In the genomic region with DNA sequence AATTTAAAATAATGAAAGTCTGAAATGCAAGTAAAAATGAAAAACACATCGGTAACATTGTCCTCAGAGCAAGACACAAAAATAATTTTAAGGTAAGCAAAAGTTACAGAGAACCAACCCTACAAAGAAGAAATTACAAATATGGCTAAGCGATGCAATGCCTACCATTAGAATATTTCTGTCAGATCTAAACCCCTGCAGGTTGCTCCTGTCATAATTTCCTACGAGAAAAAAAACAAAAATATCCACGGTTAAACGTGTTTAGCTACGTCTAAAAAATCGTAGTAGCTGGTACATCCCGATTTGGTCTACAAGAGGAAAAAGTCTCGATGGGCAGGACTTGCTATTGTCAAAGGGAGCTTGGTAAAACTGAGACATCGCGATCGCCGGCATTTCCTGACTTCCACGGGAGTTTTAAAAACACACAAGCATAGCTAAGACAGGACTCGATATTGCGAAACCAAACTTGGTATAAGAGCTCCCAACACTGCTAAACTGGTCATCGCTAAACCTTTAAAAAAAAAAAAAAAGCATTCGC, we compare ENCODE assay signal across 9 cellular contexts. TPM values are rescaled to one million over a fixed set of nuclear protein-coding genes. Genes with fewer than 3 reads are reported as not detected.
DNase-seq lines count a peak whose midpoint lies in the region; ATAC-seq, FAIRE-seq and TF ChIP-seq lines count a peak whose summit lies in the region.
"Had no signal": no experiment of that assay in that cellular context is flagged by ENCODE, and none has a peak within 500 bp of the region (broad histone marks: within the 10 kb centered on the region; RNA-seq: fewer than 3 reads in every experiment).

No MANE protein-coding gene starts in this region.

- peaks cover 34% of the 10 kb centered on the region for H3K4me1 ChIP-seq in OCI-LY7 (ENCODE audit: insufficient read depth, low read length, poor library complexity, severe bottlenecking)
- peaks cover 6 to 39% of the 10 kb centered on the region in 2 experiments; a peak in 4 of 5 replicates for H3K4me1 ChIP-seq in K562 (replicated peaks in 1 of 2; ENCODE audit: control insufficient read depth in 2 of 2, insufficient read depth in 2 of 2, low read length in 2 of 2)
- H3K4me1 ChIP-seq in subcutaneous abdominal adipose tissue (ENCODE audit: control insufficient read depth in 5 of 5, insufficient read depth in 5 of 5, low read length in 5 of 5) = peaks cover 4 to 60% (median 49%) of the 10 kb centered on the region in 5 donors

- TF ChIP-seq CTCF in OCI-LY7 (conservative IDR thresholded peaks at IDR 0.05; ENCODE audit: low read length) = no peak
- TF ChIP-seq CTCF in K562 (IDR thresholded peaks at IDR 0.05 in 2 of 3, conservative IDR thresholded peaks at IDR 0.05 in 1 of 3; ENCODE audit: insufficient read depth in 2 of 3, low read depth in 1 of 3, low read length in 3 of 3) = no peak

- FAIRE-seq in K562 (lab: Jason Lieb, UNC) = no peak
- FAIRE-seq: A204.1 had no signal

- no peak for TF ChIP-seq RAD21 in K562 (CRISPR knock-in tag; conservative IDR thresholded peaks at IDR 0.05 in 1 of 2, IDR thresholded peaks at IDR 0.05 in 1 of 2)

- BruUV-seq in OCI-LY7 (replicated peaks; lab: Mats Ljungman, UMichigan) (TSS peak; percentile 70), K562 (replicated peaks; lab: Mats Ljungman, UMichigan) (TSS peak; percentile 32)

- no peak for ATAC-seq in K562
- ATAC-seq in GM18519 (IDR thresholded peaks at IDR 0.05; ENCODE audit: low FRiP score, unreplicated experiment) = no peak
- no peak for ATAC-seq in GM21528 (IDR thresholded peaks at IDR 0.05; ENCODE audit: low FRiP score, unreplicated experiment)

- no peaks in the 10 kb centered on the region for H3K9me1 ChIP-seq in K562 (ENCODE audit: control insufficient read depth, insufficient read depth, low read length)

- under 1% methylated on average over 18 of the region's 18 CpGs for WGBS in K562 (ENCODE audit: insufficient coverage, low coverage, missing lambda C conversion rate)

- in situ Hi-C loops in K562 (cut with MboI) = loop anchor here (5.0 kb wide), 1 partner anchor 134 kb away; no protein-coding TSS in a partner anchor

- H3K27ac ChIP-seq in OCI-LY7 (ENCODE audit: low read depth, low read length, poor library complexity, severe bottlenecking) (peak overlapping the region; percentile 95), K562 (ENCODE audit: extremely low read depth, low read depth, low read length) (peak overlapping the region; percentile 94), subcutaneous abdominal adipose tissue (ENCODE audit: low read depth, low read length) (peak overlapping the region; percentile 94)

- TF ChIP-seq EP300 in K562 (IDR thresholded peaks at IDR 0.05; ENCODE audit: low read length) = no peak

- TF ChIP-seq POLR2A in K562 (conservative IDR thresholded peaks at IDR 0.05) = no peak

- CTCF ChIA-PET in OCI-LY7 (lab: Charles Lee; ENCODE audit: unreplicated experiment) (interaction anchor here (0.8 to 1.3 kb wide), 8 partner anchors 9 to 443 kb away, joined by 3 to 7 read pairs (median 4); a partner anchor contains a TSS), K562 (lab: Yijun Ruan, JAX; ENCODE audit: low intra/inter-chr PET ratio) (interaction anchor here (0.9 to 3.1 kb wide), 12 partner anchors 23 to 349 kb away, joined by 3 to 20 read pairs (median 6); no protein-coding TSS in a partner anchor)

- H3K4me3 ChIP-seq in OCI-LY7 (ENCODE audit: low read depth, low read length, poor library complexity, severe bottlenecking) (peak overlapping the region; percentile 70), K562 (peak overlapping the region; percentile 49), subcutaneous abdominal adipose tissue (ENCODE audit: low read depth in 1 of 5, low read length in 5 of 5) (peak overlapping the region; percentile 78 to 94 (median 85))

- H4K20me1 ChIP-seq in OCI-LY7 (ENCODE audit: insufficient read depth, low read length) (no peaks in the 10 kb centered on the region), K562 (replicated peaks; ENCODE audit: control insufficient read depth, insufficient read depth, low read length) (no peaks in the 10 kb centered on the region)

- no peaks in the 10 kb centered on the region for H3K27me3 ChIP-seq in K562 (ENCODE audit: control insufficient read depth in 2 of 2, insufficient read depth in 2 of 2, low read length in 2 of 2)
- no peaks in the 10 kb centered on the region for H3K27me3 ChIP-seq in subcutaneous abdominal adipose tissue (ENCODE audit: control insufficient read depth in 5 of 5, insufficient read depth in 4 of 5, low read length in 5 of 5)

- H3K9me3 ChIP-seq in OCI-LY7 (ENCODE audit: low read length) (no peaks in the 10 kb centered on the region), K562 (replicated peaks; ENCODE audit: control insufficient read depth, insufficient read depth, low read depth, low read length) (no peaks in the 10 kb centered on the region; the same call in 1 of the 2 replicates), subcutaneous abdominal adipose tissue (ENCODE audit: control insufficient read depth in 5 of 5, low read length in 5 of 5) (no peaks in the 10 kb centered on the region)

- POLR2A ChIA-PET in OCI-LY7 (lab: Charles Lee) = interaction anchor here (0.6 to 3.2 kb wide), 22 partner anchors 10 to 447 kb away, joined by 3 to 55 read pairs (median 6); a partner anchor contains a TSS
- POLR2A ChIA-PET in K562 (lab: Yijun Ruan, JAX) = interaction anchor here (0.6 to 4.3 kb wide), 23 partner anchors 12 to 1976 kb away, joined by 3 to 38 read pairs (median 4); a partner anchor contains a TSS

- peak overlapping the region; percentile 88 to 96; a peak in 3 of 4 replicates for H3K9ac ChIP-seq in K562 (ENCODE audit: insufficient read depth in 1 of 2, low read depth in 2 of 2, low read length in 2 of 2)
- peak overlapping the region; percentile 53 to 88 (median 77) for H3K9ac ChIP-seq in subcutaneous abdominal adipose tissue (ENCODE audit: low read length in 5 of 5)

- H3K4me2 ChIP-seq in OCI-LY7 (ENCODE audit: low read length) (peak overlapping the region; percentile 95), K562 (ENCODE audit: insufficient read depth, low read length) (peak overlapping the region; percentile 91)

- no peaks in the 10 kb centered on the region for H3K36me3 ChIP-seq in OCI-LY7 (ENCODE audit: insufficient read depth, low read length)
- H3K36me3 ChIP-seq in K562 (ENCODE audit: control insufficient read depth, insufficient read depth, low read length) = peaks cover 13% of the 10 kb centered on the region; the same call in 2 of the 3 replicates
- H3K36me3 ChIP-seq in subcutaneous abdominal adipose tissue (ENCODE audit: control insufficient read depth in 5 of 5, insufficient read depth in 5 of 5, low read length in 5 of 5) = no peaks in the 10 kb centered on the region

- H3K9me2 ChIP-seq in OCI-LY7 (ENCODE audit: insufficient read depth, low read length) = no peaks in the 10 kb centered on the region

- peak; percentile 59 for DNase-seq in DMS 273 (lab: John Stamatoyannopoulos, UW; ENCODE audit: unreplicated experiment)
- no peak for DNase-seq in DMS 273 treated with DMSO at 0.1 percent for 48 hours (lab: John Stamatoyannopoulos, UW)
- DNase-seq in OCI-LY7 (ENCODE audit: low spot score) = peak; percentile 61
- DNase-seq in K562 (ENCODE audit: extremely low read depth in 1 of 4, low spot score in 3 of 4) = peak in 1 of 4 experiments; percentile 74
- peak; percentile 92 for DNase-seq in iris pigment epithelial cell (ENCODE audit: low read depth)

- peak overlapping the region; percentile 95 for H2AFZ ChIP-seq in OCI-LY7 (ENCODE audit: low read length)
- peak overlapping the region; percentile 93 for H2AFZ ChIP-seq in K562 (ENCODE audit: low read depth, low read length)

- H3K79me2 ChIP-seq in OCI-LY7 (ENCODE audit: insufficient read depth, low read depth, low read length) (peaks cover 19% of the 10 kb centered on the region; the same call in 1 of the 2 replicates), K562 (ENCODE audit: control insufficient read depth, insufficient read depth, low read length) (peaks cover 76% of the 10 kb centered on the region)

- intact Hi-C loops in OCI-LY7 (cut with micrococcal nuclease; ENCODE audit: unreplicated experiment) (loop anchor here (5.0 kb wide), 1 partner anchor 89 kb away; no protein-coding TSS in a partner anchor), K562 (cut with micrococcal nuclease) (loop anchor here (10.0 kb wide), 2 partner anchors 286 to 456 kb away; a partner anchor contains a TSS)

TF ChIP-seq in K562, 482 proteins besides CTCF, POLR2A, EP300 and RAD21 (continues in another document):
- TF ChIP-seq ZNF696 (CRISPR knock-in tag; conservative IDR thresholded peaks at IDR 0.05) (0 out of 2 replicates have a peak, but pooled peaks have one; percentile 51), FOXP1 (CRISPR knock-in tag; IDR thresholded peaks at IDR 0.05) (no peak; the same call in 1 of the 2 replicates), CC2D1A (IDR thresholded peaks at IDR 0.05) (no peak), TAF9B (IDR thresholded peaks at IDR 0.05; ENCODE audit: partially characterized antibody) (peak; percentile 41), ESRRA (IDR thresholded peaks at IDR 0.05; ENCODE audit: borderline replicate concordance, low read depth) (no peak), HDAC1 (IDR thresholded peaks at IDR 0.05) (peak in 1 of 2 experiments; percentile 28; a peak in 1 of 4 replicates), ZNF282 (CRISPR knock-in tag; IDR thresholded peaks at IDR 0.05) (no peak), NFIC (IDR thresholded peaks at IDR 0.05) (0 out of 2 replicates have a peak, but pooled peaks have one; percentile 5), SAFB (IDR thresholded peaks at IDR 0.05; ENCODE audit: borderline replicate concordance, low read depth, low read length) (peak; percentile 63)

RNA-seq across cellular contexts. Expression of a gene that starts 1.1 kb away (rescaled TPM):
- 13.5 and 15.4 TPM in 2 replicates for total RNA-seq in OCI-LY7 (2014; rRNA removed; shearing (Covaris generic))
- 11.4 and 15.1 TPM in 2 replicates for total RNA-seq in OCI-LY7 (2022)
- 22.1 and 27.2 TPM in 2 replicates for total RNA-seq in K562 (2011; cell fraction: chromatin; rRNA removed; ENCODE audit: low replicate concordance)
- 17.0 and 20.7 TPM in 2 replicates for total RNA-seq in K562 (2011; cell fraction: nucleolus; rRNA removed)
- 21.3 and 21.4 TPM in 2 replicates for total RNA-seq in K562 (2011; cell fraction: nucleoplasm; rRNA removed)
- total RNA-seq in K562 (2014; rRNA removed) = 3.4 and 3.5 TPM in 2 replicates
- total RNA-seq in K562 (2014; rRNA removed; fragmentation: Illumina TruSeq; extraction: Trizol) = 2.8 and 3.4 TPM in 2 replicates
- 3.4 and 3.5 TPM in 2 replicates for total RNA-seq in K562 (2015; rRNA removed; fragmentation: Illumina TruSeq; extraction: Trizol)
- total RNA-seq in K562 (2021) = 3.9 and 4.3 TPM in 2 replicates
- polyA plus RNA-seq in K562 (2011; rRNA removed) = 2.3 and 2.7 TPM in 2 replicates
- 2.6 and 3.1 TPM in 2 replicates for polyA plus RNA-seq in K562 (2011; cell fraction: cytosol; rRNA removed)
- polyA plus RNA-seq in K562 (2011; cell fraction: nucleus; rRNA removed) = 6.1 and 8.3 TPM in 2 replicates
- 3.4 and 6.0 TPM in 2 replicates for polyA plus RNA-seq in K562 (2012)
- 2.3 and 3.4 TPM in 2 replicates for polyA plus RNA-seq in K562 (2014; fragmentation: Illumina TruSeq; extraction: Trizol)
- polyA plus RNA-seq in K562 (2014; fragmentation: Nextera tagmentation; extraction: Ambion mirVana) = 1 to 10 TPM; 2.1 to 3.5 TPM
- polyA plus RNA-seq in K562 (2014; rRNA removed) = 4.8 and 7.5 TPM in 2 replicates
- polyA minus RNA-seq in K562 (2011; rRNA and poly(A)+ RNA removed) = 5.8 and 6.1 TPM in 2 replicates
- polyA minus RNA-seq in K562 (2011; cell fraction: cytosol; rRNA and poly(A)+ RNA removed) = 0.48 and 1.8 TPM in 2 replicates
- 15.4 and 18.3 TPM in 2 replicates for polyA minus RNA-seq in K562 (2011; cell fraction: nucleus; rRNA and poly(A)+ RNA removed)
